ENCODE assay signal across 35 cellular contexts in the genomic region with DNA sequence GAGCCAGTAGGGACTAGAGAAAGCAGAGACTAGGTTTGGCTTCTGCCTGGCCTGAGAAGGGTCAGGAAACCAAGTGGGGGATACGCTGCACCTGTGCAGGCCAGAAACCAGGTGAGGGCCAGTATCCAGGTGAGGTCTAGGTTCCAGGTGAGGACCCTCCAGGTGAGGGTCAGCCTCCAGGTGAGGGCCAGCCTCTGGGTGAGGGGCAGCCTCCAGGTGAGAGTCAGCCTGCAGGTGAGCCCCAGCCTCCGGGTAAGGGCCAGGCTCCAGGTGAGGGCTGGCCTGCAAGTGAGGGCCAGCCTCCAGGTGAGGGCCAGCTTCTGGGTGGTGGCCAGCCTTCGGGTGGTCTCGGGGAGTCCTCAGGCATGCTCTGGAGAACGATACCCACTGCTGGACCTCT.
"Had no signal": no experiment of that assay in that cellular context is flagged by ENCODE, and none has a peak within 500 bp of the region (broad histone marks: within the 10 kb centered on the region; RNA-seq: fewer than 3 reads in every experiment).

No MANE protein-coding gene starts in this region.

- DNase-seq: Karpas-422, Kasumi-1, KBM-7, KG1, MG63, MM.1S, MV-4-11, NCI-H1048, NCI-H1092, NCI-H1092 treated with DMSO at 0.1 percent for 48 hours, NCI-H1105, NCI-H1105 treated with DMSO at 0.1 percent for 48 hours, NCI-H1417, NCI-H1417 treated with DMSO at 0.1 percent for 48 hours, NCI-H1436, NCI-H1436 treated with DMSO at 0.1 percent for 48 hours, NCI-H146, NCI-H1694, NCI-H1694 treated with DMSO at 0.1 percent for 48 hours, NCI-H187, NCI-H187 treated with DMSO at 0.1 percent for 48 hours, NCI-H1930, NCI-H2029, NCI-H2029 treated with DMSO at 0.1 percent for 48 hours, NCI-H2081, NCI-H2081 treated with DMSO at 0.1 percent for 48 hours, NCI-H2107, NCI-H2171, NCI-H2171 treated with DMSO at 0.1 percent for 48 hours, NCI-H2227 treated with DMSO at 0.1 percent for 48 hours, NCI-H226, NCI-H345, NCI-H446, NCI-H446 treated with DMSO at 0.1 percent for 48 hours had no signal

- H3K4me3 ChIP-seq: MG63 had no signal

- H3K27ac ChIP-seq: KMS-11 had no signal

- H3K36me3 ChIP-seq: MG63 had no signal

- H3K27me3 ChIP-seq: MG63 had no signal
